ENCODE assay signal across 20 cellular contexts in the genomic region with DNA sequence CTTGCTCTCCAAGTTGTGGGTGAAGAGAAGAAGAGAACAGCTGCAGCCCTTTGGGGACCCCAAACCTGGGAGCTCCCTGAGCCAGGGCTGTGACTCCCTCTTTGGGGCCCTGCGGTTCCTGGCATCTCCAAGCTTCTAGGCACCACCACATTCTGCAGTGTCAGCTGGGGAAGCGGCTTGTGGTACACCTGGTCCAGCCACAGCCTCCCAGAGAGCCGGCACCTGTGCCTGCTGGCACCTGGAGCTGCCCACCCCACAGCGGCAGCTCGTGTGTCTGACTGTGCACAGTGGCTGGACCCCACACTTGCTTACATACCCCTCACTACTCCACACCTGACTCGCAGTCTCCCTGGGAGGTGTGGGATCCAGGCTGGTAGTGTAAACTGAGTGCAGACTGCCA. TPM values are rescaled to one million over a fixed set of nuclear protein-coding genes. Genes with fewer than 3 reads are reported as not detected.
DNase-seq lines count a peak whose midpoint lies in the region; ATAC-seq, FAIRE-seq and TF ChIP-seq lines count a peak whose summit lies in the region.
"Had no signal": no experiment of that assay in that cellular context is flagged by ENCODE, and none has a peak within 500 bp of the region (broad histone marks: within the 10 kb centered on the region; RNA-seq: fewer than 3 reads in every experiment).

No MANE protein-coding gene starts in this region.

- H3K9me3 Mint-ChIP-seq in H9 = no peaks in the 10 kb centered on the region
- H3K9me3 Mint-ChIP-seq in stimulated activated effector memory CD8-positive, alpha-beta T cell treated with anti-CD3 and anti-CD28 coated beads, Interleukin-12 subunit alpha, Interleukin-12 subunit beta, amount 100 ng/mL, for 72 hours = no peaks in the 10 kb centered on the region
- H3K9me3 Mint-ChIP-seq: CD4-positive, alpha-beta T cell had no signal

- H3K4me2 ChIP-seq in H9 (ENCODE audit: insufficient read depth, insufficient read length, low read length) (no peak overlapping the region), neuronal stem cell (ENCODE audit: insufficient read depth, low read length, poor library complexity, severe bottlenecking) (no peak overlapping the region)
- H3K4me2 ChIP-seq: A549, GM23338 had no signal

- no peak overlapping the region; a peak in 1 of 7 replicates for H3K27ac Mint-ChIP-seq in H9
- H3K27ac Mint-ChIP-seq in stimulated activated effector memory CD8-positive, alpha-beta T cell treated with anti-CD3 and anti-CD28 coated beads, Interleukin-12 subunit alpha, Interleukin-12 subunit beta, amount 100 ng/mL, for 72 hours = peak overlapping the region; percentile 26
- H3K27ac Mint-ChIP-seq: CD4-positive, alpha-beta T cell; GM23338 had no signal

- no peak overlapping the region for H3K56ac ChIP-seq in H9 (ENCODE audit: insufficient read length, low read depth, low read length)

- H3K79me1 ChIP-seq in H9 (ENCODE audit: insufficient read depth, low read depth, low read length, poor library complexity, severe bottlenecking) (no peaks in the 10 kb centered on the region), neuronal stem cell (ENCODE audit: low read depth, low read length) (no peaks in the 10 kb centered on the region)

- H3K9ac ChIP-seq in H9 (ENCODE audit: extremely low read depth, insufficient read length, low read length) (no peak overlapping the region), kidney (ENCODE audit: low read length in 2 of 2) (no peak overlapping the region), neuronal stem cell (ENCODE audit: low read depth, low read length, poor library complexity) (no peak overlapping the region)

- H2BK120ac ChIP-seq in H9 (ENCODE audit: low read depth, low read length, poor library complexity, severe bottlenecking) (no peak overlapping the region), neuronal stem cell (ENCODE audit: low read depth, low read length) (no peak overlapping the region)

- no peaks in the 10 kb centered on the region for H3K27me3 ChIP-seq in H9 (ENCODE audit: insufficient read depth, low read length)
- H3K27me3 ChIP-seq in neuronal stem cell (ENCODE audit: control insufficient read depth in 3 of 3, insufficient read depth in 3 of 3, low read depth in 1 of 3, low read length in 3 of 3) = peaks cover 0 to 26% (median 0%) of the 10 kb centered on the region in 3 experiments

- H2BK12ac ChIP-seq in H9 (ENCODE audit: insufficient read length, low read depth, low read length) (no peak overlapping the region), neuronal stem cell (ENCODE audit: low read length) (no peak overlapping the region)

- H3K14ac ChIP-seq in H9 (ENCODE audit: insufficient read depth, low read length) (peak overlapping the region; percentile 29; the same call in 1 of the 2 replicates), neuronal stem cell (ENCODE audit: low read length) (no peak overlapping the region)

- no peak for FAIRE-seq in kidney (lab: Jason Lieb, UNC)
- FAIRE-seq: A549, D721Med, G401.6, GM12891, GM18507 had no signal

- no peak overlapping the region for H3K4ac ChIP-seq in H9 (ENCODE audit: low read depth, low read length)
- no peak overlapping the region for H3K4ac ChIP-seq in neuronal stem cell (ENCODE audit: low read length)

- no peak overlapping the region for H4K8ac ChIP-seq in H9 (replicated peaks; ENCODE audit: insufficient read length, low read depth, low read length)
- H4K8ac ChIP-seq in neuronal stem cell (ENCODE audit: low read depth, low read length) = no peak overlapping the region

- no CpG with 5 or more reads among the region's 6 CpGs for WGBS in H9 (ENCODE audit: extremely low coverage, insufficient read length, low lambda C conversion rate)
- WGBS in neuronal stem cell (ENCODE audit: extremely low coverage in 2 of 2, insufficient read length in 2 of 2, insufficient replicate concordance in 1 of 2), 2 donors = no CpG with 5 or more reads among the region's 6 CpGs

- ATAC-seq in stimulated activated effector memory CD8-positive, alpha-beta T cell treated with anti-CD3 and anti-CD28 coated beads, Interleukin-12 subunit alpha, Interleukin-12 subunit beta, amount 100 ng/mL, for 72 hours = no peak
- no peak for ATAC-seq in HG03108 (IDR thresholded peaks at IDR 0.05; ENCODE audit: unreplicated experiment)
- no peak for ATAC-seq in GM19035 (IDR thresholded peaks at IDR 0.05; ENCODE audit: unreplicated experiment)
- ATAC-seq: A549, GM23338 had no signal

- TF ChIP-seq CTCF in H9 (conservative IDR thresholded peaks at IDR 0.05) (no peak), kidney (IDR thresholded peaks at IDR 0.05; ENCODE audit: borderline replicate concordance, extremely low read depth, insufficient read depth) (no peak)

- no peak overlapping the region for H4K5ac ChIP-seq in H9 (ENCODE audit: insufficient read length, low read depth, low read length)

- no peak overlapping the region for H2BK20ac ChIP-seq in H9 (ENCODE audit: low read depth, low read length, poor library complexity, severe bottlenecking)

- H4K91ac ChIP-seq in H9 (ENCODE audit: insufficient read length, low read depth, low read length) = no peak overlapping the region
- no peak overlapping the region for H4K91ac ChIP-seq in neuronal stem cell (ENCODE audit: low read depth, low read length, poor library complexity)

- H2BK15ac ChIP-seq in H9 (ENCODE audit: low read depth, low read length) (no peak overlapping the region), neuronal stem cell (ENCODE audit: low read length) (no peak overlapping the region)

- H3K4me1 ChIP-seq in H9 (ENCODE audit: insufficient read depth, low read length) (peaks cover 3% of the 10 kb centered on the region; the same call in 1 of the 2 replicates), kidney (ENCODE audit: control insufficient read depth in 1 of 2, insufficient read depth in 1 of 2, low read depth in 1 of 2, low read length in 2 of 2) (no peaks in the 10 kb centered on the region), neuronal stem cell (ENCODE audit: control insufficient read depth in 2 of 2, insufficient read depth in 1 of 2, low read depth in 1 of 2, low read length in 2 of 2) (peaks cover 15 to 19% of the 10 kb centered on the region in 2 donors)
- H3K4me1 ChIP-seq: A549, Caco-2 had no signal

- H2AFZ ChIP-seq in H9 (ENCODE audit: low read length) (no peak overlapping the region), neuronal stem cell (ENCODE audit: low read length) (no peak overlapping the region)
- H2AFZ ChIP-seq: GM23338 had no signal

- H3K23ac ChIP-seq in H9 (ENCODE audit: insufficient read length, low read depth, low read length) = no peak overlapping the region
- peak overlapping the region; percentile 90 for H3K23ac ChIP-seq in neuronal stem cell (ENCODE audit: low read depth, low read length, poor library complexity)

- DNase-seq in H9 (no peak), kidney (peak; percentile 32), neuronal stem cell (ENCODE audit: low spot score) (no peak), NK-92 (lab: John Stamatoyannopoulos, UW; ENCODE audit: unreplicated experiment) (no peak)
- no peak for DNase-seq in stimulated activated effector memory CD8-positive, alpha-beta T cell treated with anti-CD3 and anti-CD28 coated beads, Interleukin-12 subunit alpha, Interleukin-12 subunit beta, amount 100 ng/mL, for 72 hours (ENCODE audit: low spot score in 2 of 2)
- DNase-seq: AML-193; Caco-2; CD4-positive, alpha-beta T cell; H7 had no signal

- H3K4me1 Mint-ChIP-seq in H9 = peaks cover 46 to 47% of the 10 kb centered on the region in 2 experiments
- H3K4me1 Mint-ChIP-seq in stimulated activated effector memory CD8-positive, alpha-beta T cell treated with anti-CD3 and anti-CD28 coated beads, Interleukin-12 subunit alpha, Interleukin-12 subunit beta, amount 100 ng/mL, for 72 hours = peaks cover 29% of the 10 kb centered on the region

- intact Hi-C loops in kidney (cut with DNase I) = no loop called here

- H3K27me3 Mint-ChIP-seq in H9 (ENCODE audit: low read depth) = peaks cover 20% of the 10 kb centered on the region

- H3K4me3 Mint-ChIP-seq in H9 = no peak overlapping the region
- H3K4me3 Mint-ChIP-seq in stimulated activated effector memory CD8-positive, alpha-beta T cell treated with anti-CD3 and anti-CD28 coated beads, Interleukin-12 subunit alpha, Interleukin-12 subunit beta, amount 100 ng/mL, for 72 hours = no peak overlapping the region
- H3K4me3 Mint-ChIP-seq: CD4-positive, alpha-beta T cell; GM23338 had no signal

- no peaks in the 10 kb centered on the region for H3K23me2 ChIP-seq in H9 (ENCODE audit: insufficient read length, low read depth, low read length, poor library complexity, severe bottlenecking)

- no peak overlapping the region for H3K27ac ChIP-seq in H9 (ENCODE audit: insufficient read length, low read depth, low read length)
- H3K27ac ChIP-seq in kidney (ENCODE audit: low read depth in 2 of 2, low read length in 2 of 2) = no peak overlapping the region
- no peak overlapping the region for H3K27ac ChIP-seq in neuronal stem cell (replicated peaks; ENCODE audit: low read length)
- H3K27ac ChIP-seq: 22Rv1, A549, C4-2B, HL-60 had no signal

- H3K18ac ChIP-seq in H9 (ENCODE audit: insufficient read length, low read depth, low read length) (no peak overlapping the region), neuronal stem cell (ENCODE audit: low read length) (no peak overlapping the region)

- no peak overlapping the region for H2BK5ac ChIP-seq in H9 (ENCODE audit: insufficient read length, low read length)
- H2BK5ac ChIP-seq in neuronal stem cell (ENCODE audit: low read length) = no peak overlapping the region

- H3K9me3 ChIP-seq in H9 (ENCODE audit: control insufficient read depth, low read depth, low read length) (no peaks in the 10 kb centered on the region), kidney (ENCODE audit: control insufficient read depth in 1 of 2, low read length in 2 of 2) (no peaks in the 10 kb centered on the region), neuronal stem cell (replicated peaks in 1 of 2; ENCODE audit: control insufficient read depth in 2 of 2, insufficient read depth in 1 of 2, low read depth in 1 of 2, low read length in 2 of 2) (no peaks in the 10 kb centered on the region)
- H3K9me3 ChIP-seq: A549 had no signal

- no peaks in the 10 kb centered on the region for H3K36me3 ChIP-seq in kidney (ENCODE audit: control insufficient read depth in 1 of 2, insufficient read depth in 2 of 2, low read length in 2 of 2)
- H3K36me3 ChIP-seq in neuronal stem cell (replicated peaks in 1 of 2; ENCODE audit: control insufficient read depth in 2 of 2, insufficient read depth in 2 of 2, low read length in 2 of 2) = no peaks in the 10 kb centered on the region

- H3T11ph ChIP-seq in H9 (ENCODE audit: low read length) = no peak overlapping the region

- peaks cover 2% of the 10 kb centered on the region for H4K20me1 ChIP-seq in H9 (ENCODE audit: control insufficient read depth, insufficient read depth, insufficient read length)

- no peak overlapping the region for H3K4me3 ChIP-seq in kidney (ENCODE audit: low read length in 2 of 2)
- no peak overlapping the region for H3K4me3 ChIP-seq in neuronal stem cell (ENCODE audit: low read length in 2 of 2)
- H3K4me3 ChIP-seq: A549, GM23338 had no signal

- H3K79me2 ChIP-seq in H9 (ENCODE audit: insufficient read depth, low read length) = no peaks in the 10 kb centered on the region

- no peaks in the 10 kb centered on the region for H3K36me3 Mint-ChIP-seq in H9 (ENCODE audit: insufficient read depth in 1 of 3, low read depth in 3 of 3)
- H3K36me3 Mint-ChIP-seq in stimulated activated effector memory CD8-positive, alpha-beta T cell treated with anti-CD3 and anti-CD28 coated beads, Interleukin-12 subunit alpha, Interleukin-12 subunit beta, amount 100 ng/mL, for 72 hours = no peaks in the 10 kb centered on the region

- H2AK5ac ChIP-seq in H9 (ENCODE audit: insufficient read length, low read length) = no peak overlapping the region
- H2AK5ac ChIP-seq in neuronal stem cell (ENCODE audit: low read depth, low read length) = no peak overlapping the region

RNA-seq across cellular contexts. Expression of a gene that starts 23.5 kb away (rescaled TPM):
- total RNA-seq in H9 (2021) (13.7 and 14.7 TPM in 2 replicates), kidney (7.6 TPM)
- polyA plus RNA-seq in kidney (ENCODE audit: insufficient read depth, low read depth, low replicate concordance) = 23.7 TPM
- 21.0 TPM for polyA plus RNA-seq in neuronal stem cell (2013, experiment 1 of 2)
- polyA plus RNA-seq in neuronal stem cell (2013, experiment 2 of 2) = 22.3 TPM
